Comparison of ENCODE assay signal across 33 cellular contexts in the genomic region with DNA sequence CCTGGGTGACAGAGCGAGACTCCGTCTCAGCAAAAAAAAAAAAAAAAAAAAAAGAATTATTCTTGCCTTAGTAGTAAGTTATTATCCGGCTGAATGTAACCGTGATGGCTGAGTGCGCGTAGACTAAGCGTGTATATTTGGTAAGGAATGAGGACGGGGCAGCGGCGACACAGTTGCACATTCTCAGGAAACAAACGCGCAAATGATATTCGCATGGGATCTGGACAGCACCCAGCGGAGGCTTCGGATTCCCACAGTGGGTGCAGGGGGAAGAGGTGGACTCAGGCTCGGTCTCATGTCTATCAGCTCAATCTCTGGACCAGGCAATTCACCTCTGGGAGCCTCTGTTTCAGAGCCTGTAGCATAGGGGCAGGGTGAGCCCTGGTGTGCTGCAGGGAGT. TPM values are rescaled to one million over a fixed set of nuclear protein-coding genes. Genes with fewer than 3 reads are reported as not detected.
"Had no signal": no experiment of that assay in that cellular context is flagged by ENCODE, and none has a peak within 500 bp of the region (broad histone marks: within the 10 kb centered on the region; RNA-seq: fewer than 3 reads in every experiment).

No MANE protein-coding gene starts in this region.

- H3K9me3 ChIP-seq: adrenal gland, body of pancreas, colonic mucosa, esophagus squamous epithelium, gastroesophageal sphincter had no signal

- H3K36me3 ChIP-seq: adrenal gland, cardiac muscle cell, colonic mucosa had no signal

- H3K27me3 ChIP-seq: adrenal gland, body of pancreas, cardiac muscle cell, colonic mucosa, esophagus squamous epithelium, gastroesophageal sphincter had no signal

- H3K4me3 ChIP-seq: adrenal gland, body of pancreas, cardiac muscle cell, colonic mucosa, esophagus squamous epithelium, gastroesophageal sphincter had no signal

- DNase-seq: activated CD4-positive, alpha-beta memory T cell treated with anti-CD3 and anti-CD28 coated beads for 36 hours; activated CD4-positive, alpha-beta T cell treated with anti-CD3 and anti-CD28 coated beads for 36 hours; activated CD4-positive, alpha-beta T cell treated with anti-CD3 and anti-CD28 coated beads, Interleukin-2, amount 10 ng/mL, durations not matched to agents 24 days and 14 days; activated CD4-positive, CD25-positive, alpha-beta regulatory T cell; activated CD4-positive, CD25-positive, alpha-beta regulatory T cell treated with anti-CD3 and anti-CD28 coated beads, Interleukin-2, amount 50 U/mL, for 72 hours; activated CD8-positive, alpha-beta memory T cell treated with anti-CD3 and anti-CD28 coated beads, Interleukin-2, amount 10 ng/mL, durations not matched to agents 7 days and 5 days; activated CD8-positive, alpha-beta memory T cell treated with anti-CD3 and anti-CD28 coated beads, Interleukin-2, amount 50 U/mL, for 4 hours; activated CD8-positive, alpha-beta T cell treated with anti-CD3 and anti-CD28 coated beads, Interleukin-2, amount 10 ng/mL, durations not matched to agents 7 days and 5 days; activated effector memory CD4-positive, alpha-beta T cell treated with anti-CD3 and anti-CD28 coated beads, Interleukin-2, amount 50 U/mL, for 16 hours; activated naive CD4-positive, alpha-beta T cell treated with anti-CD3 and anti-CD28 coated beads for 36 hours; activated naive CD8-positive, alpha-beta T cell treated with anti-CD3 and anti-CD28 coated beads for 36 hours; activated naive CD8-positive, alpha-beta T cell treated with anti-CD3 and anti-CD28 coated beads, Interleukin-2, amount 50 U/mL, for 24 hours; activated T-cell treated with anti-CD3 and anti-CD28 coated beads, Interleukin-2, amount 50 U/mL, for 1 hour; activated T-cell treated with anti-CD3 and anti-CD28 coated beads, Interleukin-2, amount 50 U/mL, for 48 hours; amygdala; body of pancreas; central memory CD4-positive, alpha-beta T cell; cerebellar nuclear complex; colonic mucosa; effector CD8-positive, alpha-beta T cell; esophagus squamous epithelium; T-helper 2 cell had no signal

- H3K27ac ChIP-seq: adrenal gland, body of pancreas, cardiac muscle cell, colonic mucosa, epithelial cell of prostate, esophagus squamous epithelium, gastroesophageal sphincter had no signal

- H3K4me1 ChIP-seq: adrenal gland, body of pancreas, colonic mucosa, esophagus squamous epithelium had no signal

RNA-seq across cellular contexts. Expression of a gene that starts 29.1 kb away (rescaled TPM):
- total RNA-seq: activated CD4-positive, alpha-beta memory T cell treated with anti-CD3 and anti-CD28 coated beads for 36 hours; activated CD4-positive, alpha-beta T cell treated with anti-CD3 and anti-CD28 coated beads for 36 hours; activated CD4-positive, alpha-beta T cell treated with anti-CD3 and anti-CD28 coated beads, Interleukin-2, amount 10 ng/mL, durations not matched to agents 24 days and 14 days; activated CD8-positive, alpha-beta memory T cell treated with anti-CD3 and anti-CD28 coated beads for 36 hours; activated naive CD4-positive, alpha-beta T cell treated with anti-CD3 and anti-CD28 coated beads for 36 hours; activated T-helper 1 cell treated with anti-CD3 and anti-CD28 coated beads, Interleukin-12 subunit alpha, Interleukin-12 subunit beta, Interleukin-2, Interleukin-4 antibody, amounts not matched to agents 30 ng/mL and 10 ng/mL and 1 ng/mL, durations not matched to agents 14 hours and 24 hours and 36 hours; activated T-helper 2 cell treated with anti-CD3 and anti-CD28 coated beads, Interferon-gamma antibody, Interleukin-2, Interleukin-4, amounts not matched to agents 10 μg/mL and 5 μg/mL and 100 μg/mL, durations not matched to agents 14 hours and 24 hours and 36 hours; adrenal gland; fibroblast of villous mesenchyme; glomerular endothelial cell; T-helper 1 cell treated with Interleukin-12 subunit alpha and Interleukin-12 subunit beta and Interleukin-4 antibody, amounts not matched to agents 30 ng/mL and 1 ng/mL, for 36 hours had no signal
- polyA plus RNA-seq: cardiac muscle cell, endothelial cell of umbilical vein had no signal
